ENCODE assay signal across 20 cellular contexts in genomic region chr5:173495225-173495904, GRCh38.
DNase-seq lines count a peak whose midpoint lies in the region; ATAC-seq and TF ChIP-seq lines count a peak whose summit lies in the region.
"Had no signal": no experiment of that assay in that cellular context is flagged by ENCODE, and none has a peak within 500 bp of the region (broad histone marks: within the 10 kb centered on the region; RNA-seq: fewer than 3 reads in every experiment).

No MANE protein-coding gene starts in this region.

- no peaks in the 10 kb centered on the region for H3K9me3 ChIP-seq in testis
- H3K9me3 ChIP-seq: lower lobe of right lung, SK-N-SH, upper lobe of left lung had no signal

- peaks cover 40% of the 10 kb centered on the region for H3K4me1 ChIP-seq in testis
- H3K4me1 ChIP-seq: lower lobe of right lung, upper lobe of left lung had no signal

- H3K4me3 Mint-ChIP-seq in activated T-cell treated with anti-CD3 and anti-CD28 coated beads, Interleukin-2, amount 50 U/mL, for 4 hours: no peak overlapping the region
- H3K4me3 Mint-ChIP-seq: CD4-positive, CD25-positive, alpha-beta regulatory T cell; central memory CD8-positive, alpha-beta T cell; natural killer cell treated with Interleukin-12 subunit alpha and Interleukin-12 subunit beta and Interleukin-15 and Interleukin-18, amount 100 ng/mL, for 72 hours had no signal

- no peaks in the 10 kb centered on the region for H3K36me3 Mint-ChIP-seq in activated T-cell treated with anti-CD3 and anti-CD28 coated beads, Interleukin-2, amount 50 U/mL, for 4 hours (ENCODE audit: insufficient read depth)
- H3K36me3 Mint-ChIP-seq: CD4-positive, CD25-positive, alpha-beta regulatory T cell; natural killer cell treated with Interleukin-12 subunit alpha and Interleukin-12 subunit beta and Interleukin-15 and Interleukin-18, amount 100 ng/mL, for 72 hours had no signal

- DNase-seq in Right ventricle myocardium superior (peak; percentile 57), left cardiac atrium (no peak), fibroblast of peridontal ligament (ENCODE audit: extremely low read depth) (peak; percentile 76), myocyte (ENCODE audit: low read depth) (peak; percentile 83), testis (peak; percentile 91), HuH-7 (ENCODE audit: low spot score) (no peak), GM19240 (ENCODE audit: insufficient read length, low spot score) (no peak)
- no peak for DNase-seq in activated T-cell treated with anti-CD3 and anti-CD28 coated beads, Interleukin-2, amount 50 U/mL, for 4 hours
- DNase-seq: 8988T; CD4-positive, CD25-positive, alpha-beta regulatory T cell; DMS79 treated with DMSO at 0.1 percent for 48 hours; lower lobe of right lung; NCI-H187 treated with DMSO at 0.1 percent for 48 hours; NCI-H524 treated with DMSO at 0.1 percent for 48 hours; OCI-M1; SK-N-SH; upper lobe of left lung had no signal

- no peaks in the 10 kb centered on the region for H3K36me3 ChIP-seq in testis (ENCODE audit: low read depth, missing control alignments)
- H3K36me3 ChIP-seq: lower lobe of right lung, upper lobe of left lung had no signal

- peaks cover 6% of the 10 kb centered on the region for H3K27me3 Mint-ChIP-seq in activated T-cell treated with anti-CD3 and anti-CD28 coated beads, Interleukin-2, amount 50 U/mL, for 4 hours (ENCODE audit: low read depth)

- intact Hi-C loops in Right ventricle myocardium superior (cut with DNase I): no loop called here
- intact Hi-C loops in left cardiac atrium (cut with DNase I): no loop called here
- intact Hi-C loops in testis (cut with DNase I; ENCODE audit: low total_unique reads): loop anchor here (10.0 kb wide), 1 partner anchor 201 kb away; no protein-coding TSS in a partner anchor

- H3K27ac ChIP-seq in testis: peak overlapping the region in 1 of 2 donors; percentile 58
- H3K27ac ChIP-seq: lower lobe of right lung, upper lobe of left lung had no signal

- no peak for TF ChIP-seq CTCF in testis (IDR thresholded peaks at IDR 0.05)

- TF ChIP-seq POLR2A in testis (IDR thresholded peaks at IDR 0.05): no peak

- ATAC-seq in Right ventricle myocardium superior (ENCODE audit: poor library complexity): peak; percentile 45
- no peak for ATAC-seq in left cardiac atrium
- ATAC-seq in activated T-cell treated with anti-CD3 and anti-CD28 coated beads, Interleukin-2, amount 50 U/mL, for 4 hours: no peak
- ATAC-seq: lower lobe of right lung; natural killer cell treated with Interleukin-12 subunit alpha and Interleukin-12 subunit beta and Interleukin-15 and Interleukin-18, amount 100 ng/mL, for 72 hours had no signal

- no peaks in the 10 kb centered on the region for H3K27me3 ChIP-seq in testis
- H3K27me3 ChIP-seq: upper lobe of left lung had no signal

- H3K4me3 ChIP-seq in testis: no peak overlapping the region
- H3K4me3 ChIP-seq: lower lobe of right lung, skin epidermis, upper lobe of left lung had no signal

- 39 to 43% methylated on average over 3 of the region's 3 CpGs for WGBS in testis, 2 donors

- no peaks in the 10 kb centered on the region for H3K9me3 Mint-ChIP-seq in activated T-cell treated with anti-CD3 and anti-CD28 coated beads, Interleukin-2, amount 50 U/mL, for 4 hours
- H3K9me3 Mint-ChIP-seq: CD4-positive, CD25-positive, alpha-beta regulatory T cell; central memory CD8-positive, alpha-beta T cell; natural killer cell treated with Interleukin-12 subunit alpha and Interleukin-12 subunit beta and Interleukin-15 and Interleukin-18, amount 100 ng/mL, for 72 hours had no signal

- H3K4me1 Mint-ChIP-seq in activated T-cell treated with anti-CD3 and anti-CD28 coated beads, Interleukin-2, amount 50 U/mL, for 4 hours (ENCODE audit: low read depth): no peaks in the 10 kb centered on the region
- H3K4me1 Mint-ChIP-seq: CD4-positive, CD25-positive, alpha-beta regulatory T cell; central memory CD8-positive, alpha-beta T cell had no signal

Comparison
In these comparisons a context has a peak if more than half of its experiments do, and no peak if none do; other contexts are left out.
1. DNase-seq: peak in Right ventricle myocardium superior (single experiment), fibroblast of peridontal ligament (single experiment), myocyte (single experiment) and testis (single experiment); none in left cardiac atrium (single experiment), activated T-cell treated with anti-CD3 and anti-CD28 coated beads, Interleukin-2, amount 50 U/mL, for 4 hours (single experiment), HuH-7 (single experiment) and GM19240 (single experiment).